In genomic region chr3:36871379-36872126, GRCh38 we compare ENCODE assay signal across 23 cellular contexts.
DNase-seq lines count a peak whose midpoint lies in the region; ATAC-seq and TF ChIP-seq lines count a peak whose summit lies in the region.
"Had no signal": no experiment of that assay in that cellular context is flagged by ENCODE, and none has a peak within 500 bp of the region (broad histone marks: within the 10 kb centered on the region; RNA-seq: fewer than 3 reads in every experiment).

No MANE protein-coding gene starts in this region.

- intact Hi-C loops in CD4-positive, alpha-beta memory T cell (cut with micrococcal nuclease) = no loop called here
- intact Hi-C loops in Panc1 (cut with micrococcal nuclease; ENCODE audit: unreplicated experiment) = no loop called here

- no peak overlapping the region for H3K4me3 ChIP-seq in CD4-positive, alpha-beta memory T cell (ENCODE audit: low read length in 2 of 2)
- no peak overlapping the region for H3K4me3 ChIP-seq in Panc1 (ENCODE audit: low read depth in 2 of 2, low read length in 2 of 2)
- H3K4me3 ChIP-seq: breast epithelium, mucosa of descending colon, upper lobe of right lung had no signal

- BruUV-seq in Panc1 (replicated peaks; lab: Mats Ljungman, UMichigan) = no TSS peak

- H3K4me3 Mint-ChIP-seq in CD4-positive, alpha-beta memory T cell = peak overlapping the region in 1 of 8 donors; percentile 1
- H3K4me3 Mint-ChIP-seq: activated CD4-positive, alpha-beta T cell treated with anti-CD3 and anti-CD28 coated beads, Interleukin-2, amount 10 ng/mL, durations not matched to agents 24 days and 14 days had no signal

- POLR2A ChIA-PET in CD4-positive, alpha-beta memory T cell (lab: Charles Lee; ENCODE audit: partially characterized antibody) = interaction anchor here (1.4 to 3.8 kb wide), 2 partner anchors 34 to 73 kb away, joined by 4 to 13 read pairs; partner anchors contain the start of gene TRANK1
- POLR2A ChIA-PET in Panc1 (lab: Charles Lee) = interaction anchor here (0.6 kb wide), 1 partner anchor 889 kb away, joined by 7 read pairs; no protein-coding TSS in a partner anchor

- no peaks in the 10 kb centered on the region for H3K9me3 Mint-ChIP-seq in CD4-positive, alpha-beta memory T cell
- H3K9me3 Mint-ChIP-seq: activated CD4-positive, alpha-beta T cell treated with anti-CD3 and anti-CD28 coated beads, Interleukin-2, amount 10 ng/mL, durations not matched to agents 24 days and 14 days had no signal

- peaks cover 20% of the 10 kb centered on the region for H3K4me1 ChIP-seq in CD4-positive, alpha-beta memory T cell (ENCODE audit: insufficient read depth, low read length)
- H3K4me1 ChIP-seq in Panc1 (ENCODE audit: control insufficient read depth, insufficient read depth, low read length) (no peaks in the 10 kb centered on the region; the same call in 1 of the 2 replicates), foreskin keratinocyte (no peaks in the 10 kb centered on the region)
- H3K4me1 ChIP-seq: breast epithelium, upper lobe of right lung had no signal

- H3K27me3 ChIP-seq in CD4-positive, alpha-beta memory T cell (ENCODE audit: insufficient read depth, low read length) = no peaks in the 10 kb centered on the region
- H3K27me3 ChIP-seq in Panc1 (ENCODE audit: control insufficient read depth, insufficient read depth, low read length) (no peaks in the 10 kb centered on the region), foreskin keratinocyte (no peaks in the 10 kb centered on the region)
- H3K27me3 ChIP-seq: breast epithelium, upper lobe of right lung had no signal

- no peak overlapping the region for H3K27ac ChIP-seq in CD4-positive, alpha-beta memory T cell (ENCODE audit: low read depth, low read length)
- H3K27ac ChIP-seq in Panc1 (ENCODE audit: low read length) (no peak overlapping the region), foreskin keratinocyte (no peak overlapping the region)
- H3K27ac ChIP-seq: breast epithelium, upper lobe of right lung had no signal

- H3K4me1 Mint-ChIP-seq in CD4-positive, alpha-beta memory T cell = peaks cover 34 to 51% (median 41%) of the 10 kb centered on the region in 4 donors

- TF ChIP-seq CTCF in GM12872 (IDR thresholded peaks at IDR 0.05; ENCODE audit: insufficient read depth, low read depth, low read length) = peak; percentile 19; the same call in 1 of the 3 replicates
- TF ChIP-seq CTCF in Panc1 (IDR thresholded peaks at IDR 0.05) = peak; percentile 7; the same call in 1 of the 2 replicates
- TF ChIP-seq CTCF in foreskin keratinocyte (conservative IDR thresholded peaks at IDR 0.05) = peak; percentile 8

- CTCF ChIA-PET in CD4-positive, alpha-beta memory T cell (lab: Charles Lee; ENCODE audit: partially characterized antibody) = interaction anchor here (0.8 to 1.9 kb wide), 5 partner anchors 27 to 120 kb away, joined by 3 to 7 read pairs (median 4); no protein-coding TSS in a partner anchor
- CTCF ChIA-PET in Panc1 (lab: Charles Lee) = no interaction called here

- peaks cover 26% of the 10 kb centered on the region for H3K36me3 ChIP-seq in CD4-positive, alpha-beta memory T cell (ENCODE audit: insufficient read depth, low read length)
- no peaks in the 10 kb centered on the region for H3K36me3 ChIP-seq in Panc1 (ENCODE audit: control insufficient read depth, insufficient read depth, low read length)
- H3K36me3 ChIP-seq: breast epithelium had no signal

- no peaks in the 10 kb centered on the region for H3K27me3 Mint-ChIP-seq in CD4-positive, alpha-beta memory T cell

- H3K9me3 ChIP-seq in CD4-positive, alpha-beta memory T cell (ENCODE audit: control insufficient read depth in 1 of 2, low read length in 2 of 2) = no peaks in the 10 kb centered on the region
- no peaks in the 10 kb centered on the region for H3K9me3 ChIP-seq in Panc1 (ENCODE audit: control insufficient read depth, insufficient read depth, low read depth, low read length)
- H3K9me3 ChIP-seq: breast epithelium, mucosa of descending colon, upper lobe of right lung had no signal

- in situ Hi-C loops in Panc1 (cut with HindIII; ENCODE audit: low pct_unique_long_range_greater_than_20kb, low sequenced_read_pairs) = no loop called here

- no peak for DNase-seq in CD4-positive, alpha-beta memory T cell
- DNase-seq in Panc1 (ENCODE audit: low read depth, low spot score) = no peak
- DNase-seq in foreskin keratinocyte = no peak
- DNase-seq in activated CD8-positive, alpha-beta memory T cell treated with anti-CD3 and anti-CD28 coated beads, Interleukin-2, amount 50 U/mL, for 48 hours = no peak
- DNase-seq in NCI-H345 (lab: John Stamatoyannopoulos, UW) = no peak
- DNase-seq: activated CD4-positive, alpha-beta T cell treated with anti-CD3 and anti-CD28 coated beads, Interleukin-2, amount 10 ng/mL, durations not matched to agents 24 days and 14 days; activated effector memory CD4-positive, alpha-beta T cell treated with Interleukin-2 at 50 U/mL for 16 hours; KBM-7; left ventricle myocardium superior; mucosa of descending colon; MV-4-11; NCI-H187 treated with DMSO at 0.1 percent for 48 hours; NCI-H526; occipital lobe; OCI-M1; retina; SHP77; stimulated activated CD4-positive, alpha-beta T cell treated with anti-CD3 and anti-CD28 coated beads, Interleukin-12 subunit alpha, Interleukin-12 subunit beta, amount 100 ng/mL, for 4 hours; upper lobe of right lung had no signal

- H3K27ac Mint-ChIP-seq in CD4-positive, alpha-beta memory T cell = peak overlapping the region in 6 of 7 donors; percentile 7 to 73 (median 34)
- H3K27ac Mint-ChIP-seq: activated CD4-positive, alpha-beta T cell treated with anti-CD3 and anti-CD28 coated beads, Interleukin-2, amount 10 ng/mL, durations not matched to agents 24 days and 14 days had no signal

- ATAC-seq in Panc1 (no peak), foreskin keratinocyte (no peak), GM18870 (IDR thresholded peaks at IDR 0.05; ENCODE audit: unreplicated experiment) (no peak), HG03354 (IDR thresholded peaks at IDR 0.05; ENCODE audit: poor library complexity, severe bottlenecking, unreplicated experiment) (no peak)
- ATAC-seq: left ventricle myocardium superior, mucosa of descending colon, upper lobe of right lung had no signal

- H3K36me3 Mint-ChIP-seq in CD4-positive, alpha-beta memory T cell = peaks cover 23 to 55% of the 10 kb centered on the region in 2 donors
